Comparison of ENCODE assay signal across 13 cellular contexts in genomic region chr4:88291003-88291402, GRCh38. TPM values are rescaled to one million over a fixed set of nuclear protein-coding genes. Genes with fewer than 3 reads are reported as not detected.
DNase-seq lines count a peak whose midpoint lies in the region; ATAC-seq, FAIRE-seq and TF ChIP-seq lines count a peak whose summit lies in the region.
"Had no signal": no experiment of that assay in that cellular context is flagged by ENCODE, and none has a peak within 500 bp of the region (broad histone marks: within the 10 kb centered on the region; RNA-seq: fewer than 3 reads in every experiment).

No MANE protein-coding gene starts in this region.

- H3K9me2 ChIP-seq in PC-3 (replicated peaks; ENCODE audit: low read length), result no peaks in the 10 kb centered on the region

- no peaks in the 10 kb centered on the region for H3F3A ChIP-seq in PC-3 (ENCODE audit: low read length, unreplicated experiment)

- H3K27me3 ChIP-seq in PC-3 (ENCODE audit: low read length), result no peaks in the 10 kb centered on the region
- no peaks in the 10 kb centered on the region for H3K27me3 ChIP-seq in lower lobe of right lung (ENCODE audit: low read depth)

- ATAC-seq in PC-3, result no peak
- ATAC-seq in lower lobe of right lung, result peak; percentile 32 to 42
- ATAC-seq: natural killer cell treated with Interleukin-12 subunit alpha and Interleukin-12 subunit beta and Interleukin-15 and Interleukin-18, amount 100 ng/mL, for 72 hours had no signal

- H3K4me1 ChIP-seq in PC-3 (ENCODE audit: insufficient read depth, low read length) (no peaks in the 10 kb centered on the region), lower lobe of right lung (no peaks in the 10 kb centered on the region)

- no peaks in the 10 kb centered on the region for H3K79me2 ChIP-seq in PC-3 (ENCODE audit: low read length)

- no peak overlapping the region for H3K9ac ChIP-seq in PC-3 (ENCODE audit: low read length)

- POLR2A ChIA-PET in PC-3 (lab: Charles Lee; ENCODE audit: unreplicated experiment), result no interaction called here

- CTCF ChIA-PET in PC-3 (lab: Charles Lee), result no interaction called here

- intact Hi-C loops in PC-3 (cut with micrococcal nuclease) (no loop called here), lower lobe of right lung (cut with DNase I) (no loop called here)

- FAIRE-seq in GM12892 (lab: Jason Lieb, UNC), result no peak
- FAIRE-seq: TTC549 had no signal

- TF ChIP-seq CTCF in PC-3 (conservative IDR thresholded peaks at IDR 0.05; ENCODE audit: low read depth, low read length) (no peak), lower lobe of right lung (IDR thresholded peaks at IDR 0.05) (no peak)

- no peak for TF ChIP-seq POLR2A in GM12892 (IDR thresholded peaks at IDR 0.05; ENCODE audit: low read depth, low read length)

- BruUV-seq in PC-3 (replicated peaks; lab: Mats Ljungman, UMichigan), result no TSS peak

- DNase-seq in AG08395 (ENCODE audit: low spot score) (peak; percentile 10), PC-3 (peak; percentile 1), fibroblast of gingiva (ENCODE audit: low read depth) (peak; percentile 46), lower lobe of right lung (no peak), T-helper 2 cell (no peak), NCI-H2029 treated with DMSO at 0.1 percent for 48 hours (lab: John Stamatoyannopoulos, UW) (no peak), GM12892 (ENCODE audit: insufficient read length) (no peak)
- DNase-seq in activated CD8-positive, alpha-beta memory T cell treated with anti-CD3 and anti-CD28 coated beads for 24 hours, result no peak
- DNase-seq: activated T-cell treated with anti-CD3 and anti-CD28 coated beads, Interleukin-2, amount 50 U/mL, for 1 hour; NCI-H1092 treated with DMSO at 0.1 percent for 48 hours; OCI-M1 had no signal

- H2AFZ ChIP-seq in PC-3 (ENCODE audit: low read length), result no peak overlapping the region

- no peaks in the 10 kb centered on the region for H3K9me3 ChIP-seq in PC-3 (ENCODE audit: low read length)
- H3K9me3 ChIP-seq in lower lobe of right lung, result no peaks in the 10 kb centered on the region

- H3K36me3 ChIP-seq in PC-3 (ENCODE audit: low read depth, low read length) (no peaks in the 10 kb centered on the region), lower lobe of right lung (no peaks in the 10 kb centered on the region)

- H3K27ac ChIP-seq in PC-3 (ENCODE audit: low read length) (no peak overlapping the region), lower lobe of right lung (peak overlapping the region; percentile 50)

- no peak overlapping the region for H3K4me3 ChIP-seq in PC-3 (ENCODE audit: low read length)
- H3K4me3 ChIP-seq in lower lobe of right lung, result no peak overlapping the region

- H3K4me2 ChIP-seq in PC-3 (ENCODE audit: low read length), result no peak overlapping the region

- H4K20me1 ChIP-seq in PC-3 (ENCODE audit: low read length), result no peaks in the 10 kb centered on the region

RNA-seq across cellular contexts. Expression of gene PPM1K, which starts 6.6 kb away (rescaled TPM):
- 3.0 and 5.7 TPM in 2 replicates for total RNA-seq in PC-3 (2014; rRNA removed)
- total RNA-seq in lower lobe of right lung, result 36.5 TPM
- polyA plus RNA-seq in GM12892 (2012; ENCODE audit: missing spikeins), result 22.9 TPM

Comparison
In these comparisons a context has a peak if more than half of its experiments do, and no peak if none do; other contexts are left out.
1. DNase-seq: peak in AG08395 (single experiment), PC-3 (single experiment) and fibroblast of gingiva (single experiment); none in lower lobe of right lung (single experiment), T-helper 2 cell (0 of 5), activated CD8-positive, alpha-beta memory T cell treated with anti-CD3 and anti-CD28 coated beads for 24 hours (single experiment), NCI-H2029 treated with DMSO at 0.1 percent for 48 hours (single experiment) and GM12892 (single experiment).